24 cellular contexts compared by ENCODE assay signal in the genomic region with DNA sequence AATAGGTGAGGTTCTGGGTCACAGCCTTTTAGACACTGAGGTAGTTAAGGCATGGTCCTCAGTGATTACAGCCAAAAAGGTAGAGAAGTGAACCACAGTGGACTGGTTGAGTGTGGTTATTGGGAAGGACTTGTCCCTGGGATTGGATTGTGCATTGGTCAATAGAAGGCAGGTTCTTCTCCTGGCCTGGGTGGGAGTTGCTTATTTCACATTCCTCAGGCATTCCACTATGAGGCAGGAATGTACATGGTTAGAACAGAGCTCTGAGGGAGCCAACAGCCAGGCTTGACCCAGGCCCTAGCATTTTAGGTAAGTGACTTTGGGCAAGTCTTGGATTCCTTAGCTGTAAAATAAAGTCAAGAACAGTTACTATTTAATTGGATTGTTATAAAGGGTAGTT.
A peak's percentile ranks its signal among the peaks of the same experiment; 100 is the strongest.
DNase-seq lines count a peak whose midpoint lies in the region; ATAC-seq and TF ChIP-seq lines count a peak whose summit lies in the region.
"Had no signal": no experiment of that assay in that cellular context is flagged by ENCODE, and none has a peak within 500 bp of the region (broad histone marks: within the 10 kb centered on the region; RNA-seq: fewer than 3 reads in every experiment).

No MANE protein-coding gene starts in this region.

- no TSS peak for BruUV-seq in PC-9 (replicated peaks; lab: Mats Ljungman, UMichigan)

- H3K4me2 ChIP-seq in PC-9 (peak overlapping the region; percentile 17; the same call in 1 of the 2 replicates), neural progenitor cell (no peak overlapping the region)

- H2AFZ ChIP-seq in PC-9 (no peak overlapping the region), neural progenitor cell (replicated peaks) (no peak overlapping the region)

- no peaks in the 10 kb centered on the region for H4K20me1 ChIP-seq in PC-9 (ENCODE audit: insufficient read depth)
- no peaks in the 10 kb centered on the region for H4K20me1 ChIP-seq in neural progenitor cell (ENCODE audit: low read depth)

- peaks cover 2% of the 10 kb centered on the region for H3K27me3 Mint-ChIP-seq in neural progenitor cell (ENCODE audit: insufficient read depth, low read depth)

- in situ Hi-C loops in ACHN (cut with HindIII; ENCODE audit: low pct_ligation_motif_present, low pct_unique_long_range_greater_than_20kb, low sequenced_read_pairs) = no loop called here

- H3K4me1 ChIP-seq in PC-9 (replicated peaks; ENCODE audit: insufficient read depth) (peaks cover 50% of the 10 kb centered on the region), neural progenitor cell (no peaks in the 10 kb centered on the region)
- H3K4me1 ChIP-seq: psoas muscle had no signal

- H3K36me3 Mint-ChIP-seq in neural progenitor cell = no peaks in the 10 kb centered on the region
- H3K36me3 Mint-ChIP-seq: CD8-positive, alpha-beta memory T cell; natural killer cell had no signal

- H3K9me3 ChIP-seq in PC-9 (ENCODE audit: insufficient read depth, low read depth) = no peaks in the 10 kb centered on the region
- no peaks in the 10 kb centered on the region for H3K9me3 ChIP-seq in neural progenitor cell (ENCODE audit: low read depth)
- H3K9me3 ChIP-seq: psoas muscle, thoracic aorta had no signal

- H3K27me3 ChIP-seq in PC-9 (ENCODE audit: insufficient read depth, low read depth) (no peaks in the 10 kb centered on the region), neural progenitor cell (no peaks in the 10 kb centered on the region)

- no peak overlapping the region for H3K4me3 ChIP-seq in PC-9
- H3K4me3 ChIP-seq in fibroblast of pulmonary artery (replicated peaks; ENCODE audit: low read depth, low read length) = no peak overlapping the region
- no peak overlapping the region for H3K4me3 ChIP-seq in neural progenitor cell
- H3K4me3 ChIP-seq: psoas muscle, thoracic aorta had no signal

- CTCF ChIA-PET in PC-9 (lab: Charles Lee) = interaction anchor here (0.7 to 1.0 kb wide), 2 partner anchors 134 to 303 kb away, joined by 3 read pairs; no protein-coding TSS in a partner anchor

- POLR2A ChIA-PET in PC-9 (lab: Charles Lee; ENCODE audit: unreplicated experiment) = interaction anchor here (0.6 kb wide), 1 partner anchor 905 kb away, joined by 3 read pairs; no protein-coding TSS in a partner anchor

- H3K36me3 ChIP-seq in PC-9 (ENCODE audit: low read depth) (no peaks in the 10 kb centered on the region), neural progenitor cell (no peaks in the 10 kb centered on the region)
- H3K36me3 ChIP-seq: thoracic aorta had no signal

- H3K27ac ChIP-seq in PC-9 = no peak overlapping the region
- no peak overlapping the region for H3K27ac ChIP-seq in neural progenitor cell
- H3K27ac ChIP-seq: psoas muscle, thoracic aorta had no signal

- no peak overlapping the region for H3K4me3 Mint-ChIP-seq in neural progenitor cell
- H3K4me3 Mint-ChIP-seq: CD8-positive, alpha-beta memory T cell; effector memory CD8-positive, alpha-beta T cell; natural killer cell had no signal

- DNase-seq in EL (peak; percentile 37), PC-9 (peak; percentile 51 to 78), fibroblast of pulmonary artery (ENCODE audit: low read depth) (peak; percentile 7), neural progenitor cell (ENCODE audit: low spot score) (peak; percentile 34), cerebellar nuclear complex (lab: John Stamatoyannopoulos, UW) (no peak), ACHN (no peak), AG08395 (ENCODE audit: low spot score) (no peak)
- DNase-seq: activated CD4-positive, alpha-beta T cell treated with anti-CD3 and anti-CD28 coated beads, Interleukin-2, amount 50 U/mL, for 1 hour; activated CD8-positive, alpha-beta memory T cell treated with anti-CD3 and anti-CD28 coated beads, Interleukin-2, amount 50 U/mL, for 4 hours; activated gamma-delta T cell treated with Interleukin-2 at 50 U/mL for 16 hours; amygdala; CD8-positive, alpha-beta memory T cell; DMS79 treated with DMSO at 0.1 percent for 48 hours; effector memory CD8-positive, alpha-beta T cell; KG1; natural killer cell; NCI-H1048; NCI-H2081; NCI-H446 treated with DMSO at 0.1 percent for 48 hours; psoas muscle; stimulated activated CD4-positive, alpha-beta T cell treated with anti-CD3 and anti-CD28 coated beads, Interleukin-15, amount 100 ng/mL, for 24 hours; SW 1271 had no signal

- no peak overlapping the region for H3K9ac ChIP-seq in neural progenitor cell

- no peak for TF ChIP-seq CTCF in PC-9 (conservative IDR thresholded peaks at IDR 0.05)
- TF ChIP-seq CTCF in fibroblast of pulmonary artery (IDR thresholded peaks at IDR 0.05; ENCODE audit: low read length, missing control alignments) = no peak
- no peak for TF ChIP-seq CTCF in neural progenitor cell (IDR thresholded peaks at IDR 0.05)

- H3K79me2 ChIP-seq in PC-9 (ENCODE audit: low read depth) = no peaks in the 10 kb centered on the region
- no peaks in the 10 kb centered on the region for H3K79me2 ChIP-seq in neural progenitor cell (ENCODE audit: low read depth)

- H3F3A ChIP-seq in PC-9 (ENCODE audit: insufficient read depth, low read depth) = 0 out of 2 replicates have a peak, but pooled peaks cover 5% of the 10 kb centered on the region
- H3F3A ChIP-seq in neural progenitor cell (ENCODE audit: low read depth) = no peaks in the 10 kb centered on the region

- no peak for ATAC-seq in GM18868 (IDR thresholded peaks at IDR 0.05; ENCODE audit: unreplicated experiment)
- ATAC-seq: effector memory CD8-positive, alpha-beta T cell; natural killer cell; psoas muscle had no signal

- H3K4me1 Mint-ChIP-seq in neural progenitor cell = no peaks in the 10 kb centered on the region
- H3K4me1 Mint-ChIP-seq: CD8-positive, alpha-beta memory T cell; natural killer cell had no signal

- no peak overlapping the region for H3K27ac Mint-ChIP-seq in neural progenitor cell
- H3K27ac Mint-ChIP-seq: CD8-positive, alpha-beta memory T cell; effector memory CD8-positive, alpha-beta T cell; natural killer cell had no signal

- intact Hi-C loops in PC-9 (cut with micrococcal nuclease; ENCODE audit: unreplicated experiment) = no loop called here

- H3K9me2 ChIP-seq in PC-9 (ENCODE audit: insufficient read depth) = no peaks in the 10 kb centered on the region; the same call in 1 of the 2 replicates

- H3K9me3 Mint-ChIP-seq in neural progenitor cell = no peaks in the 10 kb centered on the region
- H3K9me3 Mint-ChIP-seq: CD8-positive, alpha-beta memory T cell; effector memory CD8-positive, alpha-beta T cell had no signal

Comparison
In these comparisons a context has a peak if more than half of its experiments do, and no peak if none do; other contexts are left out.
1. DNase-seq: peak in EL (single experiment), PC-9 (2 of 2), fibroblast of pulmonary artery (single experiment) and neural progenitor cell (single experiment); none in cerebellar nuclear complex (0 of 2), ACHN (single experiment) and AG08395 (single experiment).